In genomic region chr9:122110100-122110833, GRCh38 we compare ENCODE assay signal across 2 cellular contexts.
TF ChIP-seq lines count a peak whose summit lies in the region.

No MANE protein-coding gene starts in this region.

TF ChIP-seq in HEK293, 187 proteins besides CTCF, POLR2A, EP300 and RAD21:
- TF ChIP-seq ZNF146 (tag by site-specific recombination; IDR thresholded peaks at IDR 0.05) (no peak), HOXD13 (CRISPR knock-in tag; IDR thresholded peaks at IDR 0.05; ENCODE audit: borderline replicate concordance) (no peak), ZNF214 (tag by site-specific recombination; IDR thresholded peaks at IDR 0.05; ENCODE audit: borderline replicate concordance) (no peak), ZNF548 (tag by site-specific recombination; IDR thresholded peaks at IDR 0.05) (no peak), ZBTB6 (tag by site-specific recombination; IDR thresholded peaks at IDR 0.05) (peak; percentile 96)

TF ChIP-seq in H1, 55 proteins besides CTCF, POLR2A, EP300 and RAD21:
- TF ChIP-seq MAX (IDR thresholded peaks at IDR 0.05) (no peak), SP4 (IDR thresholded peaks at IDR 0.05; ENCODE audit: low read length) (no peak), CEBPB (IDR thresholded peaks at IDR 0.05; ENCODE audit: low read depth, low read length) (no peak), YY1 (IDR thresholded peaks at IDR 0.05; ENCODE audit: low read depth, low read length) (no peak), ZNF274 (IDR thresholded peaks at IDR 0.05; ENCODE audit: borderline replicate concordance, extremely low read depth, low read length) (no peak), RBBP5 (IDR thresholded peaks at IDR 0.05; ENCODE audit: borderline replicate concordance, low read depth, low read length) (no peak), POU5F1 (IDR thresholded peaks at IDR 0.05; ENCODE audit: low read depth, low read length) (no peak), HDAC6 (IDR thresholded peaks at IDR 0.05; ENCODE audit: low read depth, low read length) (no peak), CTBP2 (IDR thresholded peaks at IDR 0.05; ENCODE audit: borderline replicate concordance, insufficient read depth, insufficient read length, low read length) (no peak), TAF1 (IDR thresholded peaks at IDR 0.05; ENCODE audit: low read depth, low read length) (no peak), GABPA (IDR thresholded peaks at IDR 0.05; ENCODE audit: borderline replicate concordance, insufficient read depth, low read length) (no peak), JUND (IDR thresholded peaks at IDR 0.05; ENCODE audit: low read length) (no peak), SP2 (IDR thresholded peaks at IDR 0.05; ENCODE audit: low read length) (no peak)
- TF ChIP-seq, protein P1, sequence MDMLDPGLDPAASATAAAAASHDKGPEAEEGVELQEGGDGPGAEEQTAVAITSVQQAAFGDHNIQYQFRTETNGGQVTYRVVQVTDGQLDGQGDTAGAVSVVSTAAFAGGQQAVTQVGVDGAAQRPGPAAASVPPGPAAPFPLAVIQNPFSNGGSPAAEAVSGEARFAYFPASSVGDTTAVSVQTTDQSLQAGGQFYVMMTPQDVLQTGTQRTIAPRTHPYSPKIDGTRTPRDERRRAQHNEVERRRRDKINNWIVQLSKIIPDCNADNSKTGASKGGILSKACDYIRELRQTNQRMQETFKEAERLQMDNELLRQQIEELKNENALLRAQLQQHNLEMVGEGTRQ (IDR thresholded peaks at IDR 0.05; ENCODE audit: low read length): no peak
